ENCODE assay signal across 24 cellular contexts in genomic region chr1:58439946-58440345, GRCh38.
DNase-seq lines count a peak whose midpoint lies in the region; ATAC-seq, FAIRE-seq and TF ChIP-seq lines count a peak whose summit lies in the region.
"Had no signal": no experiment of that assay in that cellular context is flagged by ENCODE, and none has a peak within 500 bp of the region (broad histone marks: within the 10 kb centered on the region; RNA-seq: fewer than 3 reads in every experiment).

No MANE protein-coding gene starts in this region.

- H3K27ac ChIP-seq in astrocyte (ENCODE audit: low read depth, low read length) (no peak overlapping the region), testis (no peak overlapping the region), psoas muscle (no peak overlapping the region)
- H3K27ac ChIP-seq: Peyer's patch had no signal

- WGBS in testis, 2 donors: 55 to 72% methylated on average over 4 of the region's 4 CpGs
- 83 to 86% (median 84%) methylated on average over 4 of the region's 4 CpGs for WGBS in psoas muscle, 3 donors

- H3K4me3 ChIP-seq in astrocyte (ENCODE audit: insufficient read depth, low read depth, low read length): no peak overlapping the region
- no peak overlapping the region for H3K4me3 ChIP-seq in testis
- H3K4me3 ChIP-seq in psoas muscle: no peak overlapping the region
- H3K4me3 ChIP-seq: Peyer's patch had no signal

- no peak overlapping the region for H3K4me3 Mint-ChIP-seq in astrocyte (ENCODE audit: unreplicated experiment)
- H3K4me3 Mint-ChIP-seq: CD8-positive, alpha-beta T cell had no signal

- H3K9ac ChIP-seq in astrocyte (ENCODE audit: low read length): no peak overlapping the region

- FAIRE-seq in astrocyte (lab: Jason Lieb, UNC): no peak
- FAIRE-seq: GM12891, HTR-8/SVneo had no signal

- peaks cover 9% of the 10 kb centered on the region for H3K27me3 Mint-ChIP-seq in astrocyte (ENCODE audit: low read depth, unreplicated experiment)

- no peak for ATAC-seq in psoas muscle
- ATAC-seq: CD8-positive, alpha-beta T cell had no signal

- no peak overlapping the region for H3K27ac Mint-ChIP-seq in astrocyte (ENCODE audit: unreplicated experiment)
- H3K27ac Mint-ChIP-seq: CD8-positive, alpha-beta T cell had no signal

- no peaks in the 10 kb centered on the region for H3K36me3 ChIP-seq in astrocyte (ENCODE audit: insufficient read depth, low read length)
- no peaks in the 10 kb centered on the region for H3K36me3 ChIP-seq in testis (ENCODE audit: low read depth, missing control alignments)
- H3K36me3 ChIP-seq in psoas muscle (ENCODE audit: insufficient read depth in 1 of 2, low read depth in 1 of 2): no peaks in the 10 kb centered on the region
- H3K36me3 ChIP-seq: Peyer's patch had no signal

- TF ChIP-seq POLR2A in testis (IDR thresholded peaks at IDR 0.05): no peak

- intact Hi-C loops in testis (cut with DNase I; ENCODE audit: low total_unique reads) (no loop called here), psoas muscle (cut with DNase I) (no loop called here)

- no peaks in the 10 kb centered on the region for H3K9me3 Mint-ChIP-seq in astrocyte (ENCODE audit: unreplicated experiment)
- H3K9me3 Mint-ChIP-seq: CD8-positive, alpha-beta T cell had no signal

- no peaks in the 10 kb centered on the region for H3K4me1 ChIP-seq in astrocyte (ENCODE audit: insufficient read depth, low read length)
- H3K4me1 ChIP-seq in testis: peaks cover 6% of the 10 kb centered on the region
- no peaks in the 10 kb centered on the region for H3K4me1 ChIP-seq in psoas muscle
- H3K4me1 ChIP-seq: Caco-2, Peyer's patch had no signal

- DNase-seq in Ammon's horn (ENCODE audit: low spot score) (peak; percentile 13), astrocyte (ENCODE audit: low read depth) (peak; percentile 33), globus pallidus (ENCODE audit: low spot score) (peak; percentile 6), testis (peak; percentile 28), NCI-H1436 (lab: John Stamatoyannopoulos, UW) (no peak), psoas muscle (no peak), NCI-H510A treated with DMSO at 0.1 percent for 48 hours (lab: John Stamatoyannopoulos, UW) (no peak)
- DNase-seq: AML-193; C1 segment of cervical spinal cord; Caco-2; CD8-positive, alpha-beta T cell; DMS79; EL; GDM1; H7; KBM-7; MV-4-11; NCI-H1105 treated with DMSO at 0.1 percent for 48 hours; NCI-H2029; NCI-H526 treated with DMSO at 0.1 percent for 48 hours; Peyer's patch; SHP77 treated with DMSO at 0.1 percent for 48 hours had no signal

- H3K36me3 Mint-ChIP-seq in astrocyte (ENCODE audit: low read depth, unreplicated experiment): no peaks in the 10 kb centered on the region
- H3K36me3 Mint-ChIP-seq: CD8-positive, alpha-beta T cell had no signal

- H3K9me3 ChIP-seq in astrocyte (ENCODE audit: insufficient read depth, low read depth, low read length) (no peaks in the 10 kb centered on the region), testis (no peaks in the 10 kb centered on the region), psoas muscle (no peaks in the 10 kb centered on the region)
- H3K9me3 ChIP-seq: Caco-2, Peyer's patch had no signal

- H4K20me1 ChIP-seq in astrocyte (ENCODE audit: insufficient read depth, low read length): no peaks in the 10 kb centered on the region

- no peaks in the 10 kb centered on the region for H3K4me1 Mint-ChIP-seq in astrocyte (ENCODE audit: low read depth, unreplicated experiment)

- H2AFZ ChIP-seq in astrocyte (ENCODE audit: low read depth, low read length): no peak overlapping the region

- H3K27me3 ChIP-seq in astrocyte (ENCODE audit: insufficient read depth, low read length) (peaks cover 2% of the 10 kb centered on the region), testis (no peaks in the 10 kb centered on the region), psoas muscle (ENCODE audit: insufficient read depth in 3 of 3, low read length in 2 of 3) (no peaks in the 10 kb centered on the region)
- H3K27me3 ChIP-seq: Peyer's patch had no signal

- no peak for TF ChIP-seq CTCF in astrocyte (IDR thresholded peaks at IDR 0.05; ENCODE audit: insufficient read depth, low read depth, low read length)
- no peak for TF ChIP-seq CTCF in testis (IDR thresholded peaks at IDR 0.05)
- TF ChIP-seq CTCF in psoas muscle (IDR thresholded peaks at IDR 0.05): no peak

- no peaks in the 10 kb centered on the region for H3K79me2 ChIP-seq in astrocyte (ENCODE audit: insufficient read depth, low read length)

- H3K4me2 ChIP-seq in astrocyte (ENCODE audit: low read length): no peak overlapping the region

Comparison
In these comparisons a context has a peak if more than half of its experiments do, and no peak if none do; other contexts are left out.
1. DNase-seq: peak in Ammon's horn (single experiment), astrocyte (single experiment), globus pallidus (single experiment) and testis (single experiment); none in NCI-H1436 (single experiment), psoas muscle (0 of 2) and NCI-H510A treated with DMSO at 0.1 percent for 48 hours (single experiment).